In the genomic region with DNA sequence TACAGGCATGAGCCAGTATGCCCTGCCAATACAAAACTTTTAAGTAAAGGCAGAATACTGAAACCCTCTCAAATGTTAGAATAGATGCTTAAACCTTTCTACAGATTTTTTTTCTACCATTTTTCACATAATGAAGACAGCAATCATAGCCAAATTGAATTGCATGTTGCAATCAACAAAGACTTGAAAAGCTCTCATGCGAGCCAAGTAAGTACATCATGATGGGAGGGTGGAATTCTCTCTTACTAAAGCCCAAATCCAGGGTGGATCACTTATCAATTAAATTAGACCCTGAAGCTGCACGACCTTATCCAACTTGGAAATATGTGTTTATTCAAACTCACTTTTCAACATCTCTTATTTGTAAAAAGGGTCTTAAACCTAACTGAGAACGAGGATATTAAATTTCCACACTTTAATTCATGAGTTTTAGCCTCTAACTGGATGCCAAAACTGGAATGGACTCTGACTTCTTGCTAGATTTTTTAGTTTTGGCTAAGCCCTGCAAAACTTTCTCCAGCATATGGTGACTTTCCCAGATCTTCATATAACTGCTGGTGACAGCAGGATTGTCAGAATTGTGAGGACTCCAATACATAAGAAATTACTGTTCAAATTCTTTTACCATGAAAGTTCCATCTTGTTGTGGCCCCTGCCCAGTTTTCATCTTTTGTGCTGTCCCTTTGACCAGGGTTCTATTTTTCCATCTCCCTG, we compare ENCODE assay signal across 18 cellular contexts. TPM values are rescaled to one million over a fixed set of nuclear protein-coding genes. Genes with fewer than 3 reads are reported as not detected.
A peak's percentile ranks its signal among the peaks of the same experiment; 100 is the strongest.
DNase-seq lines count a peak whose midpoint lies in the region; ATAC-seq, FAIRE-seq and TF ChIP-seq lines count a peak whose summit lies in the region.
"Had no signal": no experiment of that assay in that cellular context is flagged by ENCODE, and none has a peak within 500 bp of the region (broad histone marks: within the 10 kb centered on the region; RNA-seq: fewer than 3 reads in every experiment).

No MANE protein-coding gene starts in this region.

- intact Hi-C loops in body of pancreas (cut with DNase I): no loop called here
- intact Hi-C loops in colonic mucosa (cut with DNase I): no loop called here

- 30 to 49% methylated on average over 3 of the region's 3 CpGs for WGBS in body of pancreas, 2 donors
- 51% methylated on average over 3 of the region's 3 CpGs for WGBS in suprapubic skin

- peak; percentile 8 for FAIRE-seq in GM19239 (lab: Jason Lieb, UNC)
- FAIRE-seq: HTR-8/SVneo had no signal

- peak; percentile 46 for DNase-seq in AG10803 (ENCODE audit: low read depth)
- no peak for DNase-seq in GM19239 (ENCODE audit: insufficient read length, low spot score)
- no peak for DNase-seq in body of pancreas
- DNase-seq in left lobe of liver (ENCODE audit: low spot score): no peak
- DNase-seq in glomerular visceral epithelial cell (ENCODE audit: extremely low spot score): no peak
- no peak for DNase-seq in colonic mucosa
- DNase-seq in suprapubic skin (ENCODE audit: low spot score in 2 of 2): no peak
- DNase-seq: GDM1, Kasumi-1, MG63, NCI-H1048, NCI-H146, NCI-H2029 treated with DMSO at 0.1 percent for 48 hours, Peyer's patch had no signal

- H3K36me3 ChIP-seq in body of pancreas (replicated peaks in 1 of 2; ENCODE audit: insufficient read depth in 1 of 2, low read depth in 2 of 2) (no peaks in the 10 kb centered on the region), colonic mucosa (no peaks in the 10 kb centered on the region), suprapubic skin (no peaks in the 10 kb centered on the region)
- H3K36me3 ChIP-seq: MG63, Peyer's patch had no signal

- TF ChIP-seq CTCF in AG10803 (conservative IDR thresholded peaks at IDR 0.05; ENCODE audit: low read length): no peak
- TF ChIP-seq CTCF in body of pancreas (IDR thresholded peaks at IDR 0.05): no peak
- TF ChIP-seq CTCF in colonic mucosa (IDR thresholded peaks at IDR 0.05): no peak
- no peak for TF ChIP-seq CTCF in suprapubic skin (IDR thresholded peaks at IDR 0.05)

- H3K27ac ChIP-seq in body of pancreas (peak overlapping the region in 1 of 4 donors; percentile 34), colonic mucosa (no peak overlapping the region), suprapubic skin (no peak overlapping the region)
- H3K27ac ChIP-seq: Peyer's patch had no signal

- ATAC-seq in body of pancreas (peak; percentile 15), left lobe of liver (peak; percentile 83)
- ATAC-seq: GM23338, HCT116, SK-N-SH treated with all-trans-retinoic acid at 6 μM for 48 hours had no signal

- H3K4me1 ChIP-seq in body of pancreas (peaks cover 19% of the 10 kb centered on the region), colonic mucosa (no peaks in the 10 kb centered on the region), suprapubic skin (peaks cover 5% of the 10 kb centered on the region)
- H3K4me1 ChIP-seq: Peyer's patch had no signal

- no peak for TF ChIP-seq EP300 in suprapubic skin (IDR thresholded peaks at IDR 0.05)

- H3K27me3 ChIP-seq in body of pancreas (no peaks in the 10 kb centered on the region), colonic mucosa (no peaks in the 10 kb centered on the region), suprapubic skin (no peaks in the 10 kb centered on the region)
- H3K27me3 ChIP-seq: MG63, Peyer's patch had no signal

- TF ChIP-seq POLR2A in body of pancreas (IDR thresholded peaks at IDR 0.05) (no peak), suprapubic skin (IDR thresholded peaks at IDR 0.05) (no peak)

- H3K9ac ChIP-seq in colonic mucosa (ENCODE audit: low read depth in 2 of 2, low read length in 2 of 2): no peak overlapping the region

- H3K4me3 ChIP-seq in AG10803 (ENCODE audit: low read length) (no peak overlapping the region), body of pancreas (no peak overlapping the region), colonic mucosa (no peak overlapping the region), suprapubic skin (no peak overlapping the region)
- H3K4me3 ChIP-seq: GM23338, MG63, Peyer's patch had no signal

- H3K9me3 ChIP-seq in body of pancreas (no peaks in the 10 kb centered on the region), colonic mucosa (no peaks in the 10 kb centered on the region), suprapubic skin (no peaks in the 10 kb centered on the region)
- H3K9me3 ChIP-seq: MG63, Peyer's patch had no signal

RNA-seq across cellular contexts. Expression of gene HECTD4, which starts 53.7 kb away (rescaled TPM):
- 10 to 100 TPM; 23.3 to 45.2 TPM for total RNA-seq in body of pancreas
- 34.8 TPM for total RNA-seq in left lobe of liver
- total RNA-seq in colonic mucosa: 10 to 100 TPM; 39.6 to 41.7 TPM
- 100 to 1,000 TPM in 1 of 4 donors, 10 to 100 TPM in 3; 53.7 to 168 (median 62.9) TPM for total RNA-seq in suprapubic skin
